In genomic region chr19:29526730-29527499, GRCh38 we compare ENCODE assay signal across 10 cellular contexts. TPM values are rescaled to one million over a fixed set of nuclear protein-coding genes. Genes with fewer than 3 reads are reported as not detected.
DNase-seq lines count a peak whose midpoint lies in the region; TF ChIP-seq lines count a peak whose summit lies in the region.
"Had no signal": no experiment of that assay in that cellular context is flagged by ENCODE, and none has a peak within 500 bp of the region (broad histone marks: within the 10 kb centered on the region; RNA-seq: fewer than 3 reads in every experiment).

No MANE protein-coding gene starts in this region.

- H3K27me3 ChIP-seq in CD4-positive, alpha-beta memory T cell (ENCODE audit: insufficient read depth, low read length): peaks cover 4% of the 10 kb centered on the region
- peaks cover 73% of the 10 kb centered on the region for H3K27me3 ChIP-seq in neural cell (ENCODE audit: insufficient read depth, low read depth, low read length)

- H3F3A ChIP-seq in neural cell (ENCODE audit: insufficient read depth, low read length, poor library complexity, severe bottlenecking): no peaks in the 10 kb centered on the region

- no peaks in the 10 kb centered on the region for H3K9me2 ChIP-seq in neural cell (ENCODE audit: insufficient read depth, low read length)

- TF ChIP-seq RAD21 in neural cell (conservative IDR thresholded peaks at IDR 0.05): no peak

- no peaks in the 10 kb centered on the region for H3K9me3 ChIP-seq in CD4-positive, alpha-beta memory T cell (ENCODE audit: control insufficient read depth in 1 of 2, low read length in 2 of 2)
- peaks cover 3% of the 10 kb centered on the region for H3K9me3 ChIP-seq in neural cell (ENCODE audit: low read length)

- H3K9ac ChIP-seq in neural cell (ENCODE audit: low read length): peak overlapping the region; percentile 74

- H3K4me3 Mint-ChIP-seq in CD4-positive, alpha-beta memory T cell: peak overlapping the region in 7 of 8 donors; percentile 27 to 78 (median 48)
- peak overlapping the region in 1 of 5 donors; percentile 27 for H3K4me3 Mint-ChIP-seq in immature natural killer cell

- no peak for TF ChIP-seq CTCF in GM20000 (IDR thresholded peaks at IDR 0.05; ENCODE audit: extremely low read depth, missing control alignments)
- TF ChIP-seq CTCF in neural cell (IDR thresholded peaks at IDR 0.05; ENCODE audit: poor library complexity, severe bottlenecking): peak; percentile 69

- H3K4me1 ChIP-seq in CD4-positive, alpha-beta memory T cell (ENCODE audit: insufficient read depth, low read length): peaks cover 25% of the 10 kb centered on the region

- H3K4me1 Mint-ChIP-seq in CD4-positive, alpha-beta memory T cell: peaks cover 7 to 31% (median 19%) of the 10 kb centered on the region in 4 donors
- H3K4me1 Mint-ChIP-seq in immature natural killer cell: peaks cover 16 to 24% of the 10 kb centered on the region in 2 donors

- POLR2A ChIA-PET in CD4-positive, alpha-beta memory T cell (lab: Charles Lee; ENCODE audit: partially characterized antibody): no interaction called here

- DNase-seq in CD4-positive, alpha-beta memory T cell: no peak
- DNase-seq in GM20000 (ENCODE audit: low spot score) (peak; percentile 69), caudate nucleus (lab: John Stamatoyannopoulos, UW) (peak in 38 of 61 donors; percentile 23 to 76 (median 46)), NCI-H82 (lab: John Stamatoyannopoulos, UW) (no peak), immature natural killer cell (no peak), NCI-H2029 (lab: John Stamatoyannopoulos, UW) (no peak), MV-4-11 (lab: John Stamatoyannopoulos, UW) (no peak)

- peak overlapping the region; percentile 68 for H3K4me2 ChIP-seq in neural cell (ENCODE audit: low read length)

- peaks cover 0 to 6% (median 0%) of the 10 kb centered on the region in 8 donors for H3K9me3 Mint-ChIP-seq in CD4-positive, alpha-beta memory T cell
- H3K9me3 Mint-ChIP-seq in immature natural killer cell: peaks cover 0 to 2% (median 0%) of the 10 kb centered on the region in 6 donors

- H3K36me3 ChIP-seq in CD4-positive, alpha-beta memory T cell (ENCODE audit: insufficient read depth, low read length): no peaks in the 10 kb centered on the region
- no peaks in the 10 kb centered on the region for H3K36me3 ChIP-seq in neural cell (ENCODE audit: insufficient read depth, low read length)
- H3K36me3 ChIP-seq: Peyer's patch had no signal

- H3K4me3 ChIP-seq in CD4-positive, alpha-beta memory T cell (ENCODE audit: low read length in 2 of 2): no peak overlapping the region
- H3K4me3 ChIP-seq in neural cell (ENCODE audit: low read length): peak overlapping the region; percentile 83

- H3K27me3 Mint-ChIP-seq in CD4-positive, alpha-beta memory T cell: peaks cover 43 to 48% of the 10 kb centered on the region in 2 donors
- H3K27me3 Mint-ChIP-seq in immature natural killer cell (ENCODE audit: low read depth in 3 of 3): peaks cover 10 to 43% (median 34%) of the 10 kb centered on the region in 3 donors

- no peaks in the 10 kb centered on the region for H4K20me1 ChIP-seq in neural cell (ENCODE audit: insufficient read depth)

- TF ChIP-seq EP300 in neural cell (conservative IDR thresholded peaks at IDR 0.05; ENCODE audit: poor library complexity, severe bottlenecking): no peak

- intact Hi-C loops in CD4-positive, alpha-beta memory T cell (cut with micrococcal nuclease): loop anchor here (5.0 kb wide), 1 partner anchor 165 kb away; no protein-coding TSS in a partner anchor

- CTCF ChIA-PET in CD4-positive, alpha-beta memory T cell (lab: Charles Lee; ENCODE audit: partially characterized antibody): no interaction called here

- H3K27ac Mint-ChIP-seq in CD4-positive, alpha-beta memory T cell: no peak overlapping the region
- no peak overlapping the region for H3K27ac Mint-ChIP-seq in immature natural killer cell

- no peak overlapping the region for H2AFZ ChIP-seq in neural cell (ENCODE audit: low read depth, low read length)

- no peaks in the 10 kb centered on the region for H3K79me2 ChIP-seq in neural cell (replicated peaks; ENCODE audit: insufficient read depth, low read length)

- no peak overlapping the region for H3K27ac ChIP-seq in CD4-positive, alpha-beta memory T cell (ENCODE audit: low read depth, low read length)
- H3K27ac ChIP-seq in caudate nucleus (ENCODE audit: low read depth, low read length) (peak overlapping the region; percentile 68), neural cell (ENCODE audit: low read length) (peak overlapping the region; percentile 5)
- H3K27ac ChIP-seq: Peyer's patch had no signal

- H3K36me3 Mint-ChIP-seq in CD4-positive, alpha-beta memory T cell: no peaks in the 10 kb centered on the region
- no peaks in the 10 kb centered on the region for H3K36me3 Mint-ChIP-seq in immature natural killer cell

TF ChIP-seq in neural cell, 6 proteins besides CTCF, POLR2A, EP300 and RAD21:
- TF ChIP-seq MXI1 (conservative IDR thresholded peaks at IDR 0.05; ENCODE audit: poor library complexity, severe bottlenecking) (peak; percentile 55), EZH2 (IDR thresholded peaks at IDR 0.05; ENCODE audit: borderline replicate concordance, insufficient read depth, low read length, poor library complexity, severe bottlenecking) (no peak), POLR2AphosphoS5 (IDR thresholded peaks at IDR 0.05) (no peak), TAF1 (IDR thresholded peaks at IDR 0.05; ENCODE audit: low read depth) (peak; percentile 36), SMC3 (conservative IDR thresholded peaks at IDR 0.05; ENCODE audit: poor library complexity) (peak; percentile 67), REST (IDR thresholded peaks at IDR 0.05; ENCODE audit: borderline replicate concordance) (no peak)

RNA-seq across cellular contexts. Expression of gene VSTM2B, which starts 1.1 kb away (rescaled TPM):
- total RNA-seq in CD4-positive, alpha-beta memory T cell: not detected
- not detected for polyA plus RNA-seq in CD4-positive, alpha-beta memory T cell
- polyA plus RNA-seq in neural cell: 24.4 and 32.1 TPM in 2 replicates
- 8.5 and 11.9 TPM in 2 replicates for polyA minus RNA-seq in neural cell
- polyA plus RNA-seq in immature natural killer cell: under 1 TPM in 2 of 3 donors, not detected in 1; 0.41 to 0.48 TPM
- total RNA-seq: kidney epithelial cell, Peyer's patch had no signal

Comparison
In these comparisons a context has a peak if more than half of its experiments do, and no peak if none do; other contexts are left out.
1. DNase-seq: peak in GM20000 (single experiment) and caudate nucleus (38 of 61); none in CD4-positive, alpha-beta memory T cell (0 of 5), NCI-H82 (single experiment), immature natural killer cell (0 of 3), NCI-H2029 (single experiment) and MV-4-11 (single experiment).
2. RNA of gene VSTM2B, which starts 1.1 kb away (polyA plus RNA-seq): 24.4 to 32.1 TPM in neural cell; 0.41 to 0.48 TPM in immature natural killer cell and not detected in CD4-positive, alpha-beta memory T cell; every median in the first group is over 10 times any median in the second.